In the genomic region with DNA sequence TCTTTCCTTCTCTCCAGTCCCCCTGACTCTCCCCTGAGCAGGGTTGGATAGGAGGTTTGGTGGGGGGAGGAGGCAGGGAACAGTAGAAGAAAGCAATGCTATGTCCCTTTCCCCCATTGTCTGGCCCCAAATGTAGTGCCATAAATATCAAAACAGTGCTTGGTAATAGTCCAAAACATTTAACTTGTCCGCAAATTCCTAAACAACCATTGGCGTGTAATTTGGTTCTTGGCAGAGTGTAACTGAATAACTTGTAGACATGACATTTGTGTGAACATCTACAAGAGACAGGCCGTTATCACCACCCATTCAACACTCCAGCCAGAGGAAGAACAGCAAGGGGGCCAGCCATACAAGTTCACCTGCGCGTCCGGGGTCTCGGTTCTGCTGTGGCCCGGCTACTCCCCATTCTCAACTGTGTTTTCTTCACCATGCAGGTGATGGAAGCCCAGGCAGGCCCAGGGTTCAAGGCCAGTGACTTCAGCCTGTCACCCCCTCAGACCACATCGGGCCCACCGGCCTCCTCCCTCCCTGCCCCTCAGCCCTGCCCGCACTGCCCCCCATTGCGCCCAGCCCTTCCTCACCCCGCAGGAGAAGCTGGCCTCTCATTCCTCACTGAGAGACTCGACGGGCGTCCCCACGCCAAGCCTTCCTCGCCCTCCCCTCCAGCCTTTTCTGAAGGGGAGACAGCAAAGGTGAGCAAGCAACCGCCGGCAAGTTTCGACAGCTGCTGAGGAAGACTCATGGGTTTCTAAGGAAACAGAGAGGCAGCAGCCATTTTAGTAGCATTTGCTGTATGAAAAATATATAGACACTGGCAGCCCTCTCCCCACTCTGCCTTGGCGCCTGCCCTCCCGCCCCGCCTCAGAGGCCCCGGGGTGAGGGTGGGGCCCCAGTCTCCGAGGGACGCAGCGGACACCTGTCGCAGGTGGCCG, we compare ENCODE assay signal across 8 cellular contexts. TPM values are rescaled to one million over a fixed set of nuclear protein-coding genes. Genes with fewer than 3 reads are reported as not detected.
A peak's percentile ranks its signal among the peaks of the same experiment; 100 is the strongest.
DNase-seq lines count a peak whose midpoint lies in the region; ATAC-seq and TF ChIP-seq lines count a peak whose summit lies in the region.

No MANE protein-coding gene starts in this region.

- H3K27me3 ChIP-seq in HAP-1 (ENCODE audit: low read depth) (no peaks in the 10 kb centered on the region), left ventricle myocardium inferior (ENCODE audit: low read depth) (peaks cover 53% of the 10 kb centered on the region)

- TF ChIP-seq CTCF in WI38 (IDR thresholded peaks at IDR 0.05; ENCODE audit: low read depth, low read length) (no peak), left ventricle myocardium inferior (IDR thresholded peaks at IDR 0.05; ENCODE audit: borderline replicate concordance) (no peak)

- no peak for ATAC-seq in HG03442 (IDR thresholded peaks at IDR 0.05; ENCODE audit: unreplicated experiment)

- peak overlapping the region; percentile 28 for H3K4me3 ChIP-seq in HAP-1
- H3K4me3 ChIP-seq in WI38 (ENCODE audit: low read depth, low read length) = peak overlapping the region; percentile 57
- H3K4me3 ChIP-seq in left ventricle myocardium inferior = peak overlapping the region; percentile 71

- H3K36me3 ChIP-seq in HAP-1 (replicated peaks) (no peaks in the 10 kb centered on the region), left ventricle myocardium inferior (no peaks in the 10 kb centered on the region)

- intact Hi-C loops in left ventricle myocardium inferior (cut with micrococcal nuclease) = no loop called here

- H3K27ac ChIP-seq in left ventricle myocardium inferior (replicated peaks) = peak overlapping the region; percentile 34

- no peaks in the 10 kb centered on the region for H3K9me3 ChIP-seq in HAP-1
- H3K9me3 ChIP-seq in left ventricle myocardium inferior (replicated peaks) = no peaks in the 10 kb centered on the region

- in situ Hi-C loops in HAP-1 (cut with MboI; ENCODE audit: low sequenced_read_pairs) = no loop called here

- H3K4me1 ChIP-seq in HAP-1 (peaks cover 13% of the 10 kb centered on the region), left ventricle myocardium inferior (peaks cover 30% of the 10 kb centered on the region)

- peak in 1 of 2 experiments; percentile 16 for DNase-seq in HAP-1 (ENCODE audit: low spot score in 2 of 2)
- DNase-seq in left ventricle myocardium inferior = no peak
- peak; percentile 11 to 12 for DNase-seq in stimulated activated CD4-positive, alpha-beta T cell treated with anti-CD3 and anti-CD28 coated beads, Interleukin-2, amount 100 ng/mL, for 48 hours
- DNase-seq in NCI-H1417 treated with DMSO at 0.1 percent for 48 hours (lab: John Stamatoyannopoulos, UW) = no peak
- DNase-seq in HCEC 1CT = no peak
- no peak for DNase-seq in NK-92 treated with Interleukin-12 subunit alpha and Interleukin-12 subunit beta, amount 100 ng/mL, for 24 hours (lab: John Stamatoyannopoulos, UW)

RNA-seq across cellular contexts. Expression of a gene that starts 0.7 kb away (rescaled TPM):
- total RNA-seq in left ventricle myocardium inferior = 3.7 TPM

Comparison
In these comparisons a context has a peak if more than half of its experiments do, and no peak if none do; other contexts are left out.
1. DNase-seq: peak in stimulated activated CD4-positive, alpha-beta T cell treated with anti-CD3 and anti-CD28 coated beads, Interleukin-2, amount 100 ng/mL, for 48 hours (2 of 2); none in left ventricle myocardium inferior (single experiment), NCI-H1417 treated with DMSO at 0.1 percent for 48 hours (single experiment), HCEC 1CT (single experiment) and NK-92 treated with Interleukin-12 subunit alpha and Interleukin-12 subunit beta, amount 100 ng/mL, for 24 hours (single experiment).
2. Peak in every context shown above with its lines, with median percentiles within 50 percentile points of each other: H3K4me3 ChIP-seq.